In the genomic region with DNA sequence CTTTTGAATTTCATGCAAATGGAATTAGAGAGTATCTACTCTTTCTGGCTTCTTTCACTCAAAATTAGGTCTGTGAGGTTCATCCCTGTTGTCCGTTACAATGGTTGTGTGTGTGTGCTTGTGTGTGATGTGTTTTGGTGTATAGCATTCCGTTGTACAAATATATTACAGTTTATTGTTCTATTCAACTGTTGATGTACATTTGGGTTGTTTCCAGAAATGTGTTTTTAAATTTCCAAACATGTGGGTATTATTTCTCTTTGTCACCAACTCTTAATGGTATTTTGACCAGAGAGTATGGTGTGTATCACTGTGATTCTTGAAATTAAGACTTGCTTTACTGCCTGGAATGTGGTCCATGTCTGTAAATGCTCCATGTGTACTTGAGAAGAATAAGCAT, we compare ENCODE assay signal across 29 cellular contexts. TPM values are rescaled to one million over a fixed set of nuclear protein-coding genes. Genes with fewer than 3 reads are reported as not detected.
"Had no signal": no experiment of that assay in that cellular context is flagged by ENCODE, and none has a peak within 500 bp of the region (broad histone marks: within the 10 kb centered on the region; RNA-seq: fewer than 3 reads in every experiment).

No MANE protein-coding gene starts in this region.

- H3K4me2 ChIP-seq: KMS-11, SK-N-SH had no signal

- FAIRE-seq: HepG2 had no signal

- H3K9me2 ChIP-seq: SK-N-SH had no signal

- DNase-seq: IMR-90; Kasumi-1; MV-4-11; NCI-H1048; NCI-H1105; NCI-H1417; NCI-H1436 treated with DMSO at 0.1 percent for 48 hours; NCI-H1694; NCI-H187 treated with DMSO at 0.1 percent for 48 hours; NCI-H2029 treated with DMSO at 0.1 percent for 48 hours; NCI-H2107; NCI-H2227 treated with DMSO at 0.1 percent for 48 hours; NCI-H524; NCI-H526 treated with DMSO at 0.1 percent for 48 hours; NCI-H774; NK-92 treated with Interleukin-12 subunit alpha and Interleukin-12 subunit beta, amount 100 ng/mL, for 24 hours; PC-3; SHP77; SK-N-SH; SW 1271; T-cell had no signal

- H3K9me3 ChIP-seq: SK-N-SH had no signal

- H3K9ac ChIP-seq: KMS-11, SK-N-SH had no signal

- H3K27ac ChIP-seq: KMS-11, RWPE1 had no signal

RNA-seq across cellular contexts. Expression of gene HCRTR1, which starts 16.8 kb away (rescaled TPM):
- total RNA-seq: HepG2, HT1080, IMR-90, M059J, NCI-H460, OCI-LY7, PC-3, SK-MEL-5, T-cell had no signal
- polyA plus RNA-seq: HepG2, IMR-90 had no signal

RNA-seq across cellular contexts. Expression of gene TINAGL1, which starts 24.3 kb away (rescaled TPM):
- total RNA-seq: SK-MEL-5 had no signal
- polyA plus RNA-seq: SK-N-SH had no signal
